ENCODE assay signal across 2 cellular contexts in the genomic region with DNA sequence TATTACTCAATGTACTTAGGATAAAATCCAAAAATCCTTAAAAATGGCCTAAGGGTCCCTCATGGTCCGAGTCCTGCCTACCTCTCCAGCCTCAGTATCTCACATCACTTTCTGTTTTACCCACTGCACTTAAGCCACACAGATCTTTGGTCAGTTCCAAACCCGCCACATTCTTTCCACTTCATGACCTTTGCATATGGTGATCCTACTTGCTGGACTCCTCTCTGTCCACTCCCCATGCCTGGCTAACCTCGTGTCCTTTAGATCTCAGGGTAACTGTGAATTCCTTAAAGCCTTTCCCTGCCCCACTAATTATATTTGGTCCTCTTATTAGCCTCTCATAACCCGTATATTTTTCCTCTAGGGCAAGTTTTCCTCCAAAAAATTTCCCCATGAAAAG.
TF ChIP-seq lines count a peak whose summit lies in the region.

No MANE protein-coding gene starts in this region.

TF ChIP-seq in SK-N-SH, 30 proteins besides CTCF, POLR2A, EP300 and RAD21 (continued from another document):
- TF ChIP-seq, protein P1, sequence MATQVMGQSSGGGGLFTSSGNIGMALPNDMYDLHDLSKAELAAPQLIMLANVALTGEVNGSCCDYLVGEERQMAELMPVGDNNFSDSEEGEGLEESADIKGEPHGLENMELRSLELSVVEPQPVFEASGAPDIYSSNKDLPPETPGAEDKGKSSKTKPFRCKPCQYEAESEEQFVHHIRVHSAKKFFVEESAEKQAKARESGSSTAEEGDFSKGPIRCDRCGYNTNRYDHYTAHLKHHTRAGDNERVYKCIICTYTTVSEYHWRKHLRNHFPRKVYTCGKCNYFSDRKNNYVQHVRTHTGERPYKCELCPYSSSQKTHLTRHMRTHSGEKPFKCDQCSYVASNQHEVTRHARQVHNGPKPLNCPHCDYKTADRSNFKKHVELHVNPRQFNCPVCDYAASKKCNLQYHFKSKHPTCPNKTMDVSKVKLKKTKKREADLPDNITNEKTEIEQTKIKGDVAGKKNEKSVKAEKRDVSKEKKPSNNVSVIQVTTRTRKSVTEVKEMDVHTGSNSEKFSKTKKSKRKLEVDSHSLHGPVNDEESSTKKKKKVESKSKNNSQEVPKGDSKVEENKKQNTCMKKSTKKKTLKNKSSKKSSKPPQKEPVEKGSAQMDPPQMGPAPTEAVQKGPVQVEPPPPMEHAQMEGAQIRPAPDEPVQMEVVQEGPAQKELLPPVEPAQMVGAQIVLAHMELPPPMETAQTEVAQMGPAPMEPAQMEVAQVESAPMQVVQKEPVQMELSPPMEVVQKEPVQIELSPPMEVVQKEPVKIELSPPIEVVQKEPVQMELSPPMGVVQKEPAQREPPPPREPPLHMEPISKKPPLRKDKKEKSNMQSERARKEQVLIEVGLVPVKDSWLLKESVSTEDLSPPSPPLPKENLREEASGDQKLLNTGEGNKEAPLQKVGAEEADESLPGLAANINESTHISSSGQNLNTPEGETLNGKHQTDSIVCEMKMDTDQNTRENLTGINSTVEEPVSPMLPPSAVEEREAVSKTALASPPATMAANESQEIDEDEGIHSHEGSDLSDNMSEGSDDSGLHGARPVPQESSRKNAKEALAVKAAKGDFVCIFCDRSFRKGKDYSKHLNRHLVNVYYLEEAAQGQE (IDR thresholded peaks at IDR 0.05; ENCODE audit: low read depth, low read length): no peak
- TF ChIP-seq FOXM1 (IDR thresholded peaks at IDR 0.05; ENCODE audit: low read depth) (no peak), TEAD4 (IDR thresholded peaks at IDR 0.05; ENCODE audit: borderline replicate concordance, insufficient read depth) (no peak)

TF ChIP-seq in SK-N-SH treated with all-trans-retinoic acid at 6 μM for 48 hours, 23 proteins besides CTCF, POLR2A, EP300 and RAD21 (continued from another document):
- TF ChIP-seq, protein P2, sequence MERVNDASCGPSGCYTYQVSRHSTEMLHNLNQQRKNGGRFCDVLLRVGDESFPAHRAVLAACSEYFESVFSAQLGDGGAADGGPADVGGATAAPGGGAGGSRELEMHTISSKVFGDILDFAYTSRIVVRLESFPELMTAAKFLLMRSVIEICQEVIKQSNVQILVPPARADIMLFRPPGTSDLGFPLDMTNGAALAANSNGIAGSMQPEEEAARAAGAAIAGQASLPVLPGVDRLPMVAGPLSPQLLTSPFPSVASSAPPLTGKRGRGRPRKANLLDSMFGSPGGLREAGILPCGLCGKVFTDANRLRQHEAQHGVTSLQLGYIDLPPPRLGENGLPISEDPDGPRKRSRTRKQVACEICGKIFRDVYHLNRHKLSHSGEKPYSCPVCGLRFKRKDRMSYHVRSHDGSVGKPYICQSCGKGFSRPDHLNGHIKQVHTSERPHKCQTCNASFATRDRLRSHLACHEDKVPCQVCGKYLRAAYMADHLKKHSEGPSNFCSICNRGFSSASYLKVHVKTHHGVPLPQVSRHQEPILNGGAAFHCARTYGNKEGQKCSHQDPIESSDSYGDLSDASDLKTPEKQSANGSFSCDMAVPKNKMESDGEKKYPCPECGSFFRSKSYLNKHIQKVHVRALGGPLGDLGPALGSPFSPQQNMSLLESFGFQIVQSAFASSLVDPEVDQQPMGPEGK (CRISPR knock-in tag; IDR thresholded peaks at IDR 0.05; ENCODE audit: borderline replicate concordance): no peak
- TF ChIP-seq ZFP3 (CRISPR knock-in tag; IDR thresholded peaks at IDR 0.05) (no peak), SNAI2 (CRISPR knock-in tag; IDR thresholded peaks at IDR 0.05) (no peak), OSR1 (CRISPR knock-in tag; IDR thresholded peaks at IDR 0.05) (no peak), ZNF8 (CRISPR knock-in tag; IDR thresholded peaks at IDR 0.05) (no peak), ARNTL (CRISPR knock-in tag; IDR thresholded peaks at IDR 0.05; ENCODE audit: borderline replicate concordance, low read depth) (no peak), ESRRG (CRISPR knock-in tag; IDR thresholded peaks at IDR 0.05) (no peak), ZNF565 (CRISPR knock-in tag; conservative IDR thresholded peaks at IDR 0.05; ENCODE audit: low read depth) (no peak), RARB (CRISPR knock-in tag; IDR thresholded peaks at IDR 0.05) (no peak), TOX (CRISPR knock-in tag; IDR thresholded peaks at IDR 0.05; ENCODE audit: borderline replicate concordance) (no peak), ZNF70 (CRISPR knock-in tag; IDR thresholded peaks at IDR 0.05) (no peak), GLIS3 (CRISPR knock-in tag; IDR thresholded peaks at IDR 0.05) (no peak)
- TF ChIP-seq, protein P3, sequence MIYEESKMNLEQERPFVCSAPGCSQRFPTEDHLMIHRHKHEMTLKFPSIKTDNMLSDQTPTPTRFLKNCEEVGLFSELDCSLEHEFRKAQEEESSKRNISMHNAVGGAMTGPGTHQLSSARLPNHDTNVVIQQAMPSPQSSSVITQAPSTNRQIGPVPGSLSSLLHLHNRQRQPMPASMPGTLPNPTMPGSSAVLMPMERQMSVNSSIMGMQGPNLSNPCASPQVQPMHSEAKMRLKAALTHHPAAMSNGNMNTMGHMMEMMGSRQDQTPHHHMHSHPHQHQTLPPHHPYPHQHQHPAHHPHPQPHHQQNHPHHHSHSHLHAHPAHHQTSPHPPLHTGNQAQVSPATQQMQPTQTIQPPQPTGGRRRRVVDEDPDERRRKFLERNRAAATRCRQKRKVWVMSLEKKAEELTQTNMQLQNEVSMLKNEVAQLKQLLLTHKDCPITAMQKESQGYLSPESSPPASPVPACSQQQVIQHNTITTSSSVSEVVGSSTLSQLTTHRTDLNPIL (CRISPR knock-in tag; IDR thresholded peaks at IDR 0.05; ENCODE audit: low read depth): no peak
